ENCODE assay signal across 17 cellular contexts in the genomic region with DNA sequence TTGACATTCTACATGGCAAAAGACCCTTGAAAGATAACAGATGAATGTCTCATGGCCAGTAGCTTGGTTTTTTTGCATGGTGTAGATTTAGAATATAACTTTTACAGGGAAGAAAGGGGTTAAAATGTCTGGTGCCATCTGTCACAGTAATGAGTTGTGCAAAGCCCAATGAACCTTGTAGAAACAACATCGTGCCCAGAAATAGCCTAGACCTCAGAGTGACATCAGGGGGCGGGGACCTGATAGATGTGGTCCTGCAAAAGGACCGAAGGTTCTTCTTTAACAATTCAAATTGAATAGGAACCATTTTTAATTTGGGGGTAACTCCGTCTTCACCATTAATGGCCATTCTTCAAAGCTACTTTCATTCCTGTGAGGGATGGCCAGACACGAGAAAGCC.
DNase-seq lines count a peak whose midpoint lies in the region; ATAC-seq and TF ChIP-seq lines count a peak whose summit lies in the region.
"Had no signal": no experiment of that assay in that cellular context is flagged by ENCODE, and none has a peak within 500 bp of the region (broad histone marks: within the 10 kb centered on the region; RNA-seq: fewer than 3 reads in every experiment).

No MANE protein-coding gene starts in this region.

- DNase-seq in NCI-H2227 (lab: John Stamatoyannopoulos, UW; ENCODE audit: unreplicated experiment) (peak; percentile 16), NCI-H2227 treated with DMSO at 0.1 percent for 48 hours (lab: John Stamatoyannopoulos, UW) (no peak), HT-29 (ENCODE audit: low spot score) (peak; percentile 4), coronary artery (ENCODE audit: low spot score) (peak; percentile 67), thyroid gland (peak in 1 of 2 donors; percentile 41), cerebellar cortex (ENCODE audit: low spot score) (no peak), NCI-H1417 (lab: John Stamatoyannopoulos, UW) (no peak)
- DNase-seq in stimulated activated effector memory CD8-positive, alpha-beta T cell treated with anti-CD3 and anti-CD28 coated beads, Interleukin-12 subunit alpha, Interleukin-12 subunit beta, amount 100 ng/mL, for 72 hours (ENCODE audit: low spot score in 2 of 2) = no peak
- DNase-seq: CD8-positive, alpha-beta memory T cell; DND-41; NCI-H1436 treated with DMSO at 0.1 percent for 48 hours; NCI-H2081; NCI-H345; NCI-H524 treated with DMSO at 0.1 percent for 48 hours; RPMI8226; SJCRH30 had no signal

- H3K9me3 Mint-ChIP-seq in stimulated activated effector memory CD8-positive, alpha-beta T cell treated with anti-CD3 and anti-CD28 coated beads, Interleukin-12 subunit alpha, Interleukin-12 subunit beta, amount 100 ng/mL, for 72 hours = no peaks in the 10 kb centered on the region

- H3K4me1 ChIP-seq in thyroid gland = peaks cover 24 to 35% of the 10 kb centered on the region in 2 donors
- H3K4me1 ChIP-seq: SJCRH30 had no signal

- H3K36me3 Mint-ChIP-seq in stimulated activated effector memory CD8-positive, alpha-beta T cell treated with anti-CD3 and anti-CD28 coated beads, Interleukin-12 subunit alpha, Interleukin-12 subunit beta, amount 100 ng/mL, for 72 hours = no peaks in the 10 kb centered on the region
- H3K36me3 Mint-ChIP-seq: CD8-positive, alpha-beta memory T cell had no signal

- H3K4me3 ChIP-seq in coronary artery (no peak overlapping the region), thyroid gland (replicated peaks in 1 of 3) (no peak overlapping the region)
- H3K4me3 ChIP-seq: K562, SJCRH30 had no signal

- H3K4me3 Mint-ChIP-seq in stimulated activated effector memory CD8-positive, alpha-beta T cell treated with anti-CD3 and anti-CD28 coated beads, Interleukin-12 subunit alpha, Interleukin-12 subunit beta, amount 100 ng/mL, for 72 hours = no peak overlapping the region
- H3K4me3 Mint-ChIP-seq: CD8-positive, alpha-beta memory T cell had no signal

- no peaks in the 10 kb centered on the region for H3K36me3 ChIP-seq in thyroid gland
- H3K36me3 ChIP-seq: SJCRH30 had no signal

- H3K27me3 ChIP-seq in thyroid gland = no peaks in the 10 kb centered on the region
- H3K27me3 ChIP-seq: SJCRH30 had no signal

- no peaks in the 10 kb centered on the region for H3K9me3 ChIP-seq in thyroid gland
- H3K9me3 ChIP-seq: SJCRH30 had no signal

- no peak for TF ChIP-seq POLR2A in thyroid gland (IDR thresholded peaks at IDR 0.05)

- WGBS in thyroid gland, 2 donors = 58 to 62% methylated on average over 5 of the region's 5 CpGs

- H3K4me1 Mint-ChIP-seq in stimulated activated effector memory CD8-positive, alpha-beta T cell treated with anti-CD3 and anti-CD28 coated beads, Interleukin-12 subunit alpha, Interleukin-12 subunit beta, amount 100 ng/mL, for 72 hours = no peaks in the 10 kb centered on the region
- H3K4me1 Mint-ChIP-seq: CD8-positive, alpha-beta memory T cell had no signal

- H3K27ac Mint-ChIP-seq in stimulated activated effector memory CD8-positive, alpha-beta T cell treated with anti-CD3 and anti-CD28 coated beads, Interleukin-12 subunit alpha, Interleukin-12 subunit beta, amount 100 ng/mL, for 72 hours = no peak overlapping the region
- H3K27ac Mint-ChIP-seq: CD8-positive, alpha-beta memory T cell had no signal

- ATAC-seq in stimulated activated effector memory CD8-positive, alpha-beta T cell treated with anti-CD3 and anti-CD28 coated beads, Interleukin-12 subunit alpha, Interleukin-12 subunit beta, amount 100 ng/mL, for 72 hours = no peak
- ATAC-seq: K562 had no signal

- TF ChIP-seq CTCF in coronary artery (IDR thresholded peaks at IDR 0.05) (no peak), thyroid gland (IDR thresholded peaks at IDR 0.05) (no peak)

- intact Hi-C loops in thyroid gland (cut with DNase I) = no loop called here

- H3K27ac ChIP-seq in coronary artery (no peak overlapping the region), thyroid gland (peak overlapping the region; percentile 34 to 60 (median 46))
- H3K27ac ChIP-seq: SJCRH30 had no signal

Comparison
In these comparisons a context has a peak if more than half of its experiments do, and no peak if none do; other contexts are left out.
1. DNase-seq: peak in NCI-H2227 (single experiment), HT-29 (single experiment) and coronary artery (single experiment); none in NCI-H2227 treated with DMSO at 0.1 percent for 48 hours (single experiment), cerebellar cortex (single experiment), NCI-H1417 (0 of 3) and stimulated activated effector memory CD8-positive, alpha-beta T cell treated with anti-CD3 and anti-CD28 coated beads, Interleukin-12 subunit alpha, Interleukin-12 subunit beta, amount 100 ng/mL, for 72 hours (0 of 2).
2. H3K27ac ChIP-seq: peak in thyroid gland (3 of 3); none in coronary artery (0 of 2).